24 cellular contexts compared by ENCODE assay signal in the genomic region with DNA sequence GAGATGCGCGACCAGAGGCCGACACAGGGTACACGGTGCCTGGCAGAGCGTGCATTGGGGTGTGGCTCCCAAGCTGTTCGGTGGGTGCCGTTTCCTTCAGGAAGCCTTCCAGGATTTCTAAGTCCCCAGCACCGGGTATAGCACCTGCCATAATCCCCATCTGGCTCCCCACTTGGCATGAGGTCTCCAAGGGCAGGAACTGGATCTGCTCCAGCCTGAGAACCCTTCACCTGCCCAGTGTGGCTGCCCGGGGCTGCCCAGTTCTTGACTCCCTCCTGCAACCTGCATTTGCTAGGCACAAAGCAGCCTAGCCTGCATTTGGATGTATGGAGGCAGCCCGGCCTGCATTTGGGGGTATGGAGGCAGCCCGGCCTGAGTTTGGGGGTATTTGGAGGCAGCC.
A peak's percentile ranks its signal among the peaks of the same experiment; 100 is the strongest.
DNase-seq lines count a peak whose midpoint lies in the region; ATAC-seq, FAIRE-seq and TF ChIP-seq lines count a peak whose summit lies in the region.
"Had no signal": no experiment of that assay in that cellular context is flagged by ENCODE, and none has a peak within 500 bp of the region (broad histone marks: within the 10 kb centered on the region; RNA-seq: fewer than 3 reads in every experiment).

No MANE protein-coding gene starts in this region.

- peaks cover 3% of the 10 kb centered on the region for H3K9me1 ChIP-seq in K562 (ENCODE audit: control insufficient read depth, insufficient read depth, low read length)

- H3K27me3 ChIP-seq in breast epithelium (no peaks in the 10 kb centered on the region), mammary epithelial cell (ENCODE audit: insufficient read depth, low read length) (no peaks in the 10 kb centered on the region), K562 (ENCODE audit: control insufficient read depth in 2 of 2, insufficient read depth in 2 of 2, low read length in 2 of 2) (no peaks in the 10 kb centered on the region)

- H3K27ac ChIP-seq in breast epithelium (peak overlapping the region; percentile 17 to 61), mammary epithelial cell (ENCODE audit: insufficient read depth, low read depth, low read length) (no peak overlapping the region), K562 (ENCODE audit: extremely low read depth, low read depth, low read length) (no peak overlapping the region), temporal lobe (ENCODE audit: low read depth, low read length) (peak overlapping the region; percentile 63)
- H3K27ac ChIP-seq: HL-60, PC-9 had no signal

- DNase-seq in breast epithelium (ENCODE audit: low spot score in 2 of 2) (no peak), mammary epithelial cell (no peak), K562 (ENCODE audit: extremely low read depth in 1 of 4, low spot score in 3 of 4) (no peak), myocyte (ENCODE audit: low read depth) (peak; percentile 26), globus pallidus (ENCODE audit: low spot score) (no peak), H4 (ENCODE audit: low spot score) (no peak)
- DNase-seq: CD4-positive, CD25-positive, alpha-beta regulatory T cell; EL; GF-D8; KBM-7; MM.1S; NCI-H1048; NCI-H1417 treated with DMSO at 0.1 percent for 48 hours; NCI-H187; NCI-H2107; NCI-H446 treated with DMSO at 0.1 percent for 48 hours; NCI-H526 treated with DMSO at 0.1 percent for 48 hours; PC-9 had no signal

- H4K20me1 ChIP-seq in mammary epithelial cell (ENCODE audit: insufficient read depth, low read length): no peaks in the 10 kb centered on the region
- H4K20me1 ChIP-seq in K562 (replicated peaks; ENCODE audit: control insufficient read depth, insufficient read depth, low read length): peaks cover 9% of the 10 kb centered on the region; the same call in 1 of the 2 replicates

- ATAC-seq in K562: no peak
- ATAC-seq in GM21529 (IDR thresholded peaks at IDR 0.05; ENCODE audit: unreplicated experiment): no peak
- ATAC-seq: HepG2 had no signal

- no peaks in the 10 kb centered on the region for H3K36me3 ChIP-seq in breast epithelium
- H3K36me3 ChIP-seq in mammary epithelial cell (ENCODE audit: insufficient read depth, low read length): peaks cover 7% of the 10 kb centered on the region
- peaks cover 19% of the 10 kb centered on the region; the same call in 1 of the 3 replicates for H3K36me3 ChIP-seq in K562 (ENCODE audit: control insufficient read depth, insufficient read depth, low read length)

- H3K9ac ChIP-seq in mammary epithelial cell (ENCODE audit: insufficient read depth, low read length) (no peak overlapping the region), K562 (ENCODE audit: insufficient read depth in 1 of 2, low read depth in 2 of 2, low read length in 2 of 2) (no peak overlapping the region)

- POLR2A ChIA-PET in K562 (lab: Yijun Ruan, JAX): no interaction called here

- H3K4me3 ChIP-seq in breast epithelium: no peak overlapping the region
- no peak overlapping the region for H3K4me3 ChIP-seq in mammary epithelial cell (replicated peaks in 1 of 3; ENCODE audit: insufficient read depth in 1 of 3, low read depth in 2 of 3, low read length in 3 of 3)
- no peak overlapping the region for H3K4me3 ChIP-seq in K562
- H3K4me3 ChIP-seq: HAP-1, PC-9 had no signal

- TF ChIP-seq POLR2A in breast epithelium (IDR thresholded peaks at IDR 0.05) (no peak), K562 (conservative IDR thresholded peaks at IDR 0.05) (no peak)

- no peak for TF ChIP-seq RAD21 in K562 (CRISPR knock-in tag; conservative IDR thresholded peaks at IDR 0.05 in 1 of 2, IDR thresholded peaks at IDR 0.05 in 1 of 2)

- CTCF ChIA-PET in mammary epithelial cell (lab: Charles Lee; ENCODE audit: low non-redundant PET) (no interaction called here), K562 (lab: Yijun Ruan, JAX; ENCODE audit: low intra/inter-chr PET ratio) (no interaction called here)

- H2AFZ ChIP-seq in mammary epithelial cell (ENCODE audit: low read depth, low read length) (no peak overlapping the region), K562 (ENCODE audit: low read depth, low read length) (no peak overlapping the region)
- H2AFZ ChIP-seq: PC-9 had no signal

- TF ChIP-seq CTCF in breast epithelium (IDR thresholded peaks at IDR 0.05): no peak
- no peak for TF ChIP-seq CTCF in mammary epithelial cell (conservative IDR thresholded peaks at IDR 0.05 in 1 of 2, IDR thresholded peaks at IDR 0.05 in 1 of 2; ENCODE audit: extremely low read depth in 1 of 2, insufficient read depth in 1 of 2, low read depth in 1 of 2, low read length in 2 of 2)
- no peak for TF ChIP-seq CTCF in K562 (IDR thresholded peaks at IDR 0.05 in 2 of 3, conservative IDR thresholded peaks at IDR 0.05 in 1 of 3; ENCODE audit: insufficient read depth in 2 of 3, low read depth in 1 of 3, low read length in 3 of 3)

- BruUV-seq in mammary epithelial cell (replicated peaks; lab: Mats Ljungman, UMichigan) (no TSS peak), K562 (replicated peaks; lab: Mats Ljungman, UMichigan) (no TSS peak)

- no peak for TF ChIP-seq EP300 in K562 (IDR thresholded peaks at IDR 0.05; ENCODE audit: low read length)

- FAIRE-seq in K562 (lab: Jason Lieb, UNC): no peak
- FAIRE-seq: A204.1, HepG2 had no signal

- intact Hi-C loops in breast epithelium (cut with DNase I; ENCODE audit: low total_unique reads): loop anchor here (10.0 kb wide), 1 partner anchor 410 kb away; no protein-coding TSS in a partner anchor
- intact Hi-C loops in mammary epithelial cell (cut with micrococcal nuclease): no loop called here
- intact Hi-C loops in K562 (cut with micrococcal nuclease): no loop called here

- H3K9me3 ChIP-seq in breast epithelium (no peaks in the 10 kb centered on the region), mammary epithelial cell (replicated peaks; ENCODE audit: insufficient read depth, low read length) (no peaks in the 10 kb centered on the region), K562 (replicated peaks; ENCODE audit: control insufficient read depth, insufficient read depth, low read depth, low read length) (no peaks in the 10 kb centered on the region)
- H3K9me3 ChIP-seq: HAP-1 had no signal

- H3K4me1 ChIP-seq in breast epithelium: peaks cover 17 to 22% of the 10 kb centered on the region in 2 donors
- H3K4me1 ChIP-seq in mammary epithelial cell (ENCODE audit: insufficient read depth, low read length): peaks cover 11% of the 10 kb centered on the region
- peaks cover 0 to 40% of the 10 kb centered on the region in 2 experiments; a peak in 2 of 5 replicates for H3K4me1 ChIP-seq in K562 (replicated peaks in 1 of 2; ENCODE audit: control insufficient read depth in 2 of 2, insufficient read depth in 2 of 2, low read length in 2 of 2)
- H3K4me1 ChIP-seq: HAP-1 had no signal

- dilution Hi-C loops in mammary epithelial cell (cut with HindIII; ENCODE audit: low sequenced_read_pairs): no loop called here

- H3K4me2 ChIP-seq in mammary epithelial cell (ENCODE audit: insufficient read depth, low read depth, low read length): no peak overlapping the region
- no peak overlapping the region for H3K4me2 ChIP-seq in K562 (ENCODE audit: insufficient read depth, low read length)
- H3K4me2 ChIP-seq: PC-9 had no signal

- H3K79me2 ChIP-seq in mammary epithelial cell (ENCODE audit: insufficient read depth, low read length) (peaks cover 32% of the 10 kb centered on the region), K562 (ENCODE audit: control insufficient read depth, insufficient read depth, low read length) (no peaks in the 10 kb centered on the region)

- 83% methylated on average over 11 of the region's 11 CpGs for WGBS in mammary epithelial cell (ENCODE audit: low coverage, missing lambda C conversion rate)
- 92% methylated on average over 11 of the region's 11 CpGs for WGBS in K562 (ENCODE audit: insufficient coverage, low coverage, missing lambda C conversion rate)

- in situ Hi-C loops in mammary epithelial cell (cut with MboI; ENCODE audit: low sequenced_read_pairs in 2 of 2): no loop called here
- in situ Hi-C loops in K562 (cut with MboI): no loop called here

TF ChIP-seq in K562, 482 proteins besides CTCF, POLR2A, EP300 and RAD21:
- TF ChIP-seq, protein P1, sequence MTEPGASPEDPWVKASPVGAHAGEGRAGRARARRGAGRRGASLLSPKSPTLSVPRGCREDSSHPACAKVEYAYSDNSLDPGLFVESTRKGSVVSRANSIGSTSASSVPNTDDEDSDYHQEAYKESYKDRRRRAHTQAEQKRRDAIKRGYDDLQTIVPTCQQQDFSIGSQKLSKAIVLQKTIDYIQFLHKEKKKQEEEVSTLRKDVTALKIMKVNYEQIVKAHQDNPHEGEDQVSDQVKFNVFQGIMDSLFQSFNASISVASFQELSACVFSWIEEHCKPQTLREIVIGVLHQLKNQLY (CRISPR knock-in tag; conservative IDR thresholded peaks at IDR 0.05): no peak
- TF ChIP-seq SMARCC2 (IDR thresholded peaks at IDR 0.05; ENCODE audit: low read depth) (no peak), ZFP36 (IDR thresholded peaks at IDR 0.05; ENCODE audit: low read depth, low read length, partially characterized antibody) (peak; percentile 32), CHCHD3 (CRISPR knock-in tag; IDR thresholded peaks at IDR 0.05) (no peak)
- TF ChIP-seq, protein P2, sequence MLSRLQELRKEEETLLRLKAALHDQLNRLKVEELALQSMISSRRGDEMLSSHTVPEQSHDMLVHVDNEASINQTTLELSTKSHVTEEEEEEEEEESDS (CRISPR knock-in tag; IDR thresholded peaks at IDR 0.05): no peak

Comparison
In these comparisons a context has a peak if more than half of its experiments do, and no peak if none do; other contexts are left out.
1. H3K27ac ChIP-seq: peak in breast epithelium (2 of 2) and temporal lobe (single experiment); none in mammary epithelial cell (single experiment) and K562 (single experiment).